Comparison of ENCODE assay signal across 17 cellular contexts in genomic region chr2:40318931-40319330, GRCh38.
DNase-seq lines count a peak whose midpoint lies in the region; ATAC-seq and TF ChIP-seq lines count a peak whose summit lies in the region.
"Had no signal": no experiment of that assay in that cellular context is flagged by ENCODE, and none has a peak within 500 bp of the region (broad histone marks: within the 10 kb centered on the region; RNA-seq: fewer than 3 reads in every experiment).

No MANE protein-coding gene starts in this region.

- ATAC-seq in right cardiac atrium (no peak), GM19395 (IDR thresholded peaks at IDR 0.05; ENCODE audit: unreplicated experiment) (no peak)
- ATAC-seq: HepG2 had no signal

- 67% methylated on average over 3 of the region's 3 CpGs for WGBS in right cardiac atrium
- WGBS in mesendoderm (ENCODE audit: extremely low coverage, insufficient coverage, low lambda C conversion rate) = no CpG with 5 or more reads among the region's 3 CpGs

- CTCF ChIA-PET in CD4-positive, alpha-beta memory T cell (lab: Charles Lee; ENCODE audit: partially characterized antibody) = no interaction called here

- no peak overlapping the region for H3K18ac ChIP-seq in mesendoderm (ENCODE audit: low read length)

- H4K5ac ChIP-seq in mesendoderm (ENCODE audit: low read length) = no peak overlapping the region

- H3K27me3 Mint-ChIP-seq in CD4-positive, alpha-beta memory T cell = no peaks in the 10 kb centered on the region
- H3K27me3 Mint-ChIP-seq: CD4-positive, CD25-positive, alpha-beta regulatory T cell had no signal

- H2BK120ac ChIP-seq in mesendoderm (ENCODE audit: low read depth, low read length) = no peak overlapping the region

- H3K27ac Mint-ChIP-seq in CD4-positive, alpha-beta memory T cell = no peak overlapping the region
- H3K27ac Mint-ChIP-seq: CD4-positive, CD25-positive, alpha-beta regulatory T cell; HFFc6 had no signal

- H3K27me3 ChIP-seq in left ventricle myocardium inferior (ENCODE audit: low read depth) (no peaks in the 10 kb centered on the region), right cardiac atrium (ENCODE audit: control insufficient read depth, insufficient read depth) (no peaks in the 10 kb centered on the region), mesendoderm (ENCODE audit: insufficient read depth, low read length, poor library complexity) (no peaks in the 10 kb centered on the region)
- H3K27me3 ChIP-seq in CD4-positive, alpha-beta memory T cell (ENCODE audit: insufficient read depth, low read length) = no peaks in the 10 kb centered on the region
- H3K27me3 ChIP-seq: BLaER1 treated with 17β-estradiol and CSF1 and Interleukin-3, amounts not matched to agents 10 nM and 100 nM had no signal

- H2BK5ac ChIP-seq in mesendoderm (ENCODE audit: low read length) = no peak overlapping the region

- H3K9me3 Mint-ChIP-seq in CD4-positive, alpha-beta memory T cell = peaks cover 0 to 8% (median 3%) of the 10 kb centered on the region in 8 donors

- no peak overlapping the region for H2AK5ac ChIP-seq in mesendoderm (ENCODE audit: low read length)

- H3K36me3 ChIP-seq in left ventricle myocardium inferior = no peaks in the 10 kb centered on the region
- H3K36me3 ChIP-seq in mesendoderm (ENCODE audit: control insufficient read depth, insufficient read depth, low read length) = no peaks in the 10 kb centered on the region
- H3K36me3 ChIP-seq in CD4-positive, alpha-beta memory T cell (ENCODE audit: insufficient read depth, low read length) = no peaks in the 10 kb centered on the region

- H3K4me1 ChIP-seq in left ventricle myocardium inferior (peaks cover 68% of the 10 kb centered on the region), right cardiac atrium (ENCODE audit: control insufficient read depth, insufficient read depth, low read length) (no peaks in the 10 kb centered on the region), mesendoderm (ENCODE audit: control insufficient read depth, low read depth, low read length) (no peaks in the 10 kb centered on the region)
- no peaks in the 10 kb centered on the region for H3K4me1 ChIP-seq in CD4-positive, alpha-beta memory T cell (ENCODE audit: insufficient read depth, low read length)
- H3K4me1 ChIP-seq: BLaER1 treated with 17β-estradiol and CSF1 and Interleukin-3, amounts not matched to agents 10 nM and 100 nM had no signal

- no peak overlapping the region for H3K4me3 ChIP-seq in left ventricle myocardium inferior
- H3K4me3 ChIP-seq in right cardiac atrium (ENCODE audit: low read length) = no peak overlapping the region
- H3K4me3 ChIP-seq in mesendoderm (ENCODE audit: low read length) = no peak overlapping the region
- H3K4me3 ChIP-seq in CD4-positive, alpha-beta memory T cell (ENCODE audit: low read length in 2 of 2) = no peak overlapping the region
- H3K4me3 ChIP-seq: BLaER1 treated with 17β-estradiol and CSF1 and Interleukin-3, amounts not matched to agents 10 nM and 100 nM had no signal

- H3K27ac ChIP-seq in left ventricle myocardium inferior (replicated peaks) = peak overlapping the region; percentile 29
- H3K27ac ChIP-seq in right cardiac atrium (ENCODE audit: low read length) = no peak overlapping the region
- H3K27ac ChIP-seq in mesendoderm (ENCODE audit: low read depth, low read length) = no peak overlapping the region
- H3K27ac ChIP-seq in CD4-positive, alpha-beta memory T cell (ENCODE audit: low read depth, low read length) = no peak overlapping the region
- H3K27ac ChIP-seq: BLaER1 treated with 17β-estradiol and CSF1 and Interleukin-3, amounts not matched to agents 10 nM and 100 nM had no signal

- H3K56ac ChIP-seq in mesendoderm (ENCODE audit: low read length) = no peak overlapping the region

- no peak overlapping the region for H3K4me3 Mint-ChIP-seq in CD4-positive, alpha-beta memory T cell
- H3K4me3 Mint-ChIP-seq: CD4-positive, CD25-positive, alpha-beta regulatory T cell; HFFc6 had no signal

- no peak overlapping the region for H3K4ac ChIP-seq in mesendoderm (ENCODE audit: low read depth, low read length)

- no peak overlapping the region for H3K9ac ChIP-seq in mesendoderm (ENCODE audit: low read length)
- H3K9ac ChIP-seq: BLaER1 treated with 17β-estradiol and CSF1 and Interleukin-3, amounts not matched to agents 10 nM and 100 nM had no signal

- TF ChIP-seq CTCF in left ventricle myocardium inferior (IDR thresholded peaks at IDR 0.05; ENCODE audit: borderline replicate concordance) = no peak

- POLR2A ChIA-PET in CD4-positive, alpha-beta memory T cell (lab: Charles Lee; ENCODE audit: partially characterized antibody) = no interaction called here

- H4K8ac ChIP-seq in mesendoderm (ENCODE audit: low read depth, low read length) = no peak overlapping the region

- no peak overlapping the region for H2BK15ac ChIP-seq in mesendoderm (replicated peaks; ENCODE audit: low read depth)

- H3K4me2 ChIP-seq in mesendoderm (ENCODE audit: low read length) = no peak overlapping the region
- H3K4me2 ChIP-seq: BLaER1 treated with 17β-estradiol and CSF1 and Interleukin-3, amounts not matched to agents 10 nM and 100 nM had no signal

- intact Hi-C loops in left ventricle myocardium inferior (cut with micrococcal nuclease) = no loop called here
- intact Hi-C loops in right cardiac atrium (cut with DNase I) = no loop called here
- intact Hi-C loops in CD4-positive, alpha-beta memory T cell (cut with micrococcal nuclease) = no loop called here

- no peaks in the 10 kb centered on the region for H3K4me1 Mint-ChIP-seq in CD4-positive, alpha-beta memory T cell
- H3K4me1 Mint-ChIP-seq: CD4-positive, CD25-positive, alpha-beta regulatory T cell had no signal

- H3K79me1 ChIP-seq in mesendoderm (ENCODE audit: low read length) = no peaks in the 10 kb centered on the region

- H3K23ac ChIP-seq in mesendoderm (ENCODE audit: low read length) = no peak overlapping the region

- H3K9me3 ChIP-seq in left ventricle myocardium inferior (replicated peaks) (peaks cover 14% of the 10 kb centered on the region), right cardiac atrium (ENCODE audit: control insufficient read depth, low read length) (no peaks in the 10 kb centered on the region)
- no peaks in the 10 kb centered on the region for H3K9me3 ChIP-seq in CD4-positive, alpha-beta memory T cell (ENCODE audit: control insufficient read depth in 1 of 2, low read length in 2 of 2)

- no peak for DNase-seq in left ventricle myocardium inferior
- no peak for DNase-seq in right cardiac atrium
- peak; percentile 9 for DNase-seq in astrocyte of the hippocampus (ENCODE audit: low read depth, low spot score)
- DNase-seq in mesendoderm = peak; percentile 39
- peak; percentile 45 for DNase-seq in superior temporal gyrus (ENCODE audit: extremely low spot score)
- no peak for DNase-seq in CD4-positive, alpha-beta memory T cell
- no peak for DNase-seq in NCI-H526 (lab: John Stamatoyannopoulos, UW)
- DNase-seq: ACHN; Calu3; CD4-positive, CD25-positive, alpha-beta regulatory T cell; DMS 273 treated with DMSO at 0.1 percent for 48 hours; GDM1; HCEC 1CT; HFFc6 had no signal

- H3K36me3 Mint-ChIP-seq in CD4-positive, alpha-beta memory T cell = no peaks in the 10 kb centered on the region
- H3K36me3 Mint-ChIP-seq: CD4-positive, CD25-positive, alpha-beta regulatory T cell had no signal

- H3K79me2 ChIP-seq in mesendoderm (ENCODE audit: control insufficient read depth, insufficient read depth, low read length) = no peaks in the 10 kb centered on the region

Comparison
In these comparisons a context has a peak if more than half of its experiments do, and no peak if none do; other contexts are left out.
1. DNase-seq: peak in astrocyte of the hippocampus (single experiment), mesendoderm (single experiment) and superior temporal gyrus (single experiment); none in left ventricle myocardium inferior (single experiment), right cardiac atrium (0 of 3), CD4-positive, alpha-beta memory T cell (0 of 5) and NCI-H526 (0 of 2).